ENCODE assay signal across 26 cellular contexts in genomic region chr15:67799801-67800205, GRCh38. TPM values are rescaled to one million over a fixed set of nuclear protein-coding genes. Genes with fewer than 3 reads are reported as not detected.
DNase-seq lines count a peak whose midpoint lies in the region; ATAC-seq, FAIRE-seq and TF ChIP-seq lines count a peak whose summit lies in the region.
"Had no signal": no experiment of that assay in that cellular context is flagged by ENCODE, and none has a peak within 500 bp of the region (broad histone marks: within the 10 kb centered on the region; RNA-seq: fewer than 3 reads in every experiment).

No MANE protein-coding gene starts in this region.

- H2AFZ ChIP-seq in OCI-LY7 (ENCODE audit: low read length), result no peak overlapping the region
- H2AFZ ChIP-seq in K562 (ENCODE audit: low read depth, low read length), result no peak overlapping the region

- 2% methylated on average over 6 of the region's 6 CpGs for WGBS in K562 (ENCODE audit: insufficient coverage, low coverage, missing lambda C conversion rate)
- 70 to 75% (median 71%) methylated on average over 6 of the region's 6 CpGs for WGBS in small intestine, 3 donors

- CTCF ChIA-PET in HEK293 (lab: Yijun Ruan, JAX) (interaction anchor here (0.6 kb wide), 1 partner anchor 870 kb away, joined by 4 read pairs; no protein-coding TSS in a partner anchor), OCI-LY7 (lab: Charles Lee; ENCODE audit: unreplicated experiment) (no interaction called here), K562 (lab: Yijun Ruan, JAX; ENCODE audit: low intra/inter-chr PET ratio) (no interaction called here)

- H3K79me2 ChIP-seq in OCI-LY7 (ENCODE audit: insufficient read depth, low read depth, low read length), result no peaks in the 10 kb centered on the region
- no peaks in the 10 kb centered on the region for H3K79me2 ChIP-seq in K562 (ENCODE audit: control insufficient read depth, insufficient read depth, low read length)

- H3K4me1 ChIP-seq in HEK293 (ENCODE audit: control insufficient read depth, insufficient read depth, low read length), result no peaks in the 10 kb centered on the region
- peaks cover 57% of the 10 kb centered on the region for H3K4me1 ChIP-seq in OCI-LY7 (ENCODE audit: insufficient read depth, low read length, poor library complexity, severe bottlenecking)
- peaks cover 20 to 22% of the 10 kb centered on the region in 2 experiments for H3K4me1 ChIP-seq in K562 (replicated peaks in 1 of 2; ENCODE audit: control insufficient read depth in 2 of 2, insufficient read depth in 2 of 2, low read length in 2 of 2)
- no peaks in the 10 kb centered on the region for H3K4me1 ChIP-seq in small intestine (ENCODE audit: control insufficient read depth in 2 of 2, insufficient read depth in 1 of 2, low read depth in 1 of 2, low read length in 1 of 2)

- TF ChIP-seq CTCF in HEK293 (tag by site-specific recombination; IDR thresholded peaks at IDR 0.05) (no peak), OCI-LY7 (conservative IDR thresholded peaks at IDR 0.05; ENCODE audit: low read length) (no peak), K562 (IDR thresholded peaks at IDR 0.05 in 2 of 3, conservative IDR thresholded peaks at IDR 0.05 in 1 of 3; ENCODE audit: insufficient read depth in 2 of 3, low read depth in 1 of 3, low read length in 3 of 3) (no peak)

- H4K20me1 ChIP-seq in OCI-LY7 (ENCODE audit: insufficient read depth, low read length) (no peaks in the 10 kb centered on the region), K562 (replicated peaks; ENCODE audit: control insufficient read depth, insufficient read depth, low read length) (peaks cover 11% of the 10 kb centered on the region; the same call in 1 of the 2 replicates)

- peak; percentile 73 for TF ChIP-seq EP300 in K562 (IDR thresholded peaks at IDR 0.05; ENCODE audit: low read length)

- DNase-seq in OCI-LY7 (ENCODE audit: low spot score) (no peak), K562 (ENCODE audit: extremely low read depth in 1 of 4, low spot score in 3 of 4) (peak; percentile 60 to 77 (median 64)), small intestine (peak; percentile 11), NCI-H345 treated with DMSO at 0.1 percent for 48 hours (lab: John Stamatoyannopoulos, UW; ENCODE audit: unreplicated experiment) (no peak)
- DNase-seq in activated effector memory CD4-positive, alpha-beta T cell treated with anti-CD3 and anti-CD28 coated beads, Interleukin-2, amount 50 U/mL, for 16 hours, result no peak
- DNase-seq: GDM1; HFFc6; MG63; NCI-H1048; NCI-H1417 treated with DMSO at 0.1 percent for 48 hours; NCI-H187; NCI-H510A treated with DMSO at 0.1 percent for 48 hours; NCI-H774; NK-92 treated with Interleukin-12 subunit alpha and Interleukin-12 subunit beta, amount 100 ng/mL, for 24 hours; Right ventricle myocardium superior; SW 1271; T-helper 17 cell had no signal

- no peak for TF ChIP-seq POLR2A in K562 (conservative IDR thresholded peaks at IDR 0.05)

- no TSS peak for BruUV-seq in OCI-LY7 (replicated peaks; lab: Mats Ljungman, UMichigan)
- no TSS peak for BruUV-seq in K562 (replicated peaks; lab: Mats Ljungman, UMichigan)

- H3K27ac ChIP-seq in HEK293 (ENCODE audit: extremely low read depth, low read depth, low read length) (no peak overlapping the region), OCI-LY7 (ENCODE audit: low read depth, low read length, poor library complexity, severe bottlenecking) (peak overlapping the region; percentile 27), K562 (ENCODE audit: extremely low read depth, low read depth, low read length) (no peak overlapping the region), small intestine (ENCODE audit: low read depth in 1 of 2, low read length in 1 of 2) (no peak overlapping the region)
- H3K27ac ChIP-seq: BLaER1 treated with 17β-estradiol and CSF1 and Interleukin-3, amounts not matched to agents 10 nM and 100 nM had no signal

- in situ Hi-C loops in K562 (cut with MboI), result no loop called here

- H3K27me3 ChIP-seq in K562 (ENCODE audit: control insufficient read depth in 2 of 2, insufficient read depth in 2 of 2, low read length in 2 of 2) (no peaks in the 10 kb centered on the region), small intestine (ENCODE audit: control insufficient read depth in 2 of 2, insufficient read depth in 2 of 2, low read length in 2 of 2) (no peaks in the 10 kb centered on the region)
- H3K27me3 ChIP-seq: BLaER1 treated with 17β-estradiol and CSF1 and Interleukin-3, amounts not matched to agents 10 nM and 100 nM; MG63 had no signal

- H3K4me3 ChIP-seq in HEK293 (ENCODE audit: low read depth, low read length), result no peak overlapping the region
- H3K4me3 ChIP-seq in OCI-LY7 (ENCODE audit: low read depth, low read length, poor library complexity, severe bottlenecking), result no peak overlapping the region
- no peak overlapping the region for H3K4me3 ChIP-seq in K562
- H3K4me3 ChIP-seq in small intestine (ENCODE audit: low read depth in 1 of 2, low read length in 2 of 2), result no peak overlapping the region
- H3K4me3 ChIP-seq: BLaER1 treated with 17β-estradiol and CSF1 and Interleukin-3, amounts not matched to agents 10 nM and 100 nM; MG63 had no signal

- TF ChIP-seq RAD21 in K562 (CRISPR knock-in tag; conservative IDR thresholded peaks at IDR 0.05 in 1 of 2, IDR thresholded peaks at IDR 0.05 in 1 of 2), result no peak

- H3K36me3 ChIP-seq in HEK293 (ENCODE audit: control insufficient read depth in 2 of 2, insufficient read depth in 1 of 2, low read length in 2 of 2) (no peaks in the 10 kb centered on the region), OCI-LY7 (ENCODE audit: insufficient read depth, low read length) (peaks cover 9% of the 10 kb centered on the region), K562 (ENCODE audit: control insufficient read depth, insufficient read depth, low read length) (no peaks in the 10 kb centered on the region), small intestine (ENCODE audit: control insufficient read depth in 2 of 2, insufficient read depth in 2 of 2, low read length in 2 of 2) (no peaks in the 10 kb centered on the region)
- H3K36me3 ChIP-seq: MG63 had no signal

- intact Hi-C loops in OCI-LY7 (cut with micrococcal nuclease; ENCODE audit: unreplicated experiment) (no loop called here), K562 (cut with micrococcal nuclease) (no loop called here)

- H3K4me2 ChIP-seq in OCI-LY7 (ENCODE audit: low read length) (no peak overlapping the region), K562 (ENCODE audit: insufficient read depth, low read length) (no peak overlapping the region)

- no peaks in the 10 kb centered on the region for H3K9me2 ChIP-seq in OCI-LY7 (ENCODE audit: insufficient read depth, low read length)

- peak; percentile 74 for ATAC-seq in K562
- ATAC-seq in GM21528 (IDR thresholded peaks at IDR 0.05; ENCODE audit: low FRiP score, unreplicated experiment), result no peak
- ATAC-seq: T-helper 17 cell had no signal

- peaks cover 10% of the 10 kb centered on the region for H3K9me1 ChIP-seq in K562 (ENCODE audit: control insufficient read depth, insufficient read depth, low read length)

- POLR2A ChIA-PET in HEK293 (lab: Yijun Ruan, JAX), result no interaction called here
- POLR2A ChIA-PET in OCI-LY7 (lab: Charles Lee), result interaction anchor here (0.5 to 1.1 kb wide), 2 partner anchors 10 to 16 kb away, joined by 3 to 4 read pairs; no protein-coding TSS in a partner anchor
- POLR2A ChIA-PET in K562 (lab: Yijun Ruan, JAX), result interaction anchor here (0.8 kb wide), 1 partner anchor 16 kb away, joined by 3 read pairs; no protein-coding TSS in a partner anchor

- FAIRE-seq in K562 (lab: Jason Lieb, UNC) (peak; percentile 75), small intestine (lab: Jason Lieb, UNC) (no peak)

- H3K9ac ChIP-seq in K562 (ENCODE audit: insufficient read depth in 1 of 2, low read depth in 2 of 2, low read length in 2 of 2), result no peak overlapping the region
- H3K9ac ChIP-seq: BLaER1 treated with 17β-estradiol and CSF1 and Interleukin-3, amounts not matched to agents 10 nM and 100 nM had no signal

- no peaks in the 10 kb centered on the region; the same call in 1 of the 2 replicates for H3K9me3 ChIP-seq in HEK293 (ENCODE audit: control insufficient read depth, insufficient read depth, low read depth, low read length)
- H3K9me3 ChIP-seq in OCI-LY7 (ENCODE audit: low read length), result peaks cover 10% of the 10 kb centered on the region
- no peaks in the 10 kb centered on the region for H3K9me3 ChIP-seq in K562 (replicated peaks; ENCODE audit: control insufficient read depth, insufficient read depth, low read depth, low read length)
- no peaks in the 10 kb centered on the region for H3K9me3 ChIP-seq in small intestine (ENCODE audit: control insufficient read depth, low read depth)

RNA-seq across cellular contexts. Expression of gene SKOR1, which starts 25.5 kb away (rescaled TPM):
- total RNA-seq in OCI-LY7 (2014; rRNA removed; shearing (Covaris generic)), result 1.1 and 1.5 TPM in 2 replicates
- total RNA-seq in OCI-LY7 (2022) (1.0 and 1.6 TPM in 2 replicates), K562 (2014; rRNA removed) (0.12 and 0.41 TPM in 2 replicates), K562 (2014; rRNA removed; fragmentation: Illumina TruSeq; extraction: Trizol) (not detected in 2 replicates), K562 (2015; rRNA removed; fragmentation: Illumina TruSeq; extraction: Trizol) (0.07 TPM in 1 of 2 replicates, not detected in the other), K562 (2021) (0.31 TPM in 2 replicates)
- 0.12 and 0.25 TPM in 2 replicates for total RNA-seq in K562 (2011; cell fraction: chromatin; rRNA removed; ENCODE audit: low replicate concordance)
- 0.17 TPM in 1 of 2 replicates, not detected in the other for total RNA-seq in K562 (2011; cell fraction: nucleolus; rRNA removed)
- total RNA-seq in K562 (2011; cell fraction: nucleoplasm; rRNA removed), result 0.07 TPM in 1 of 2 replicates, not detected in the other
- polyA plus RNA-seq in K562 (2011; rRNA removed) (0.04 and 0.08 TPM in 2 replicates), K562 (2014; fragmentation: Illumina TruSeq; extraction: Trizol) (0.04 and 0.07 TPM in 2 replicates), K562 (2014; fragmentation: Nextera tagmentation; extraction: Ambion mirVana) (not detected), K562 (2014; rRNA removed) (0.11 and 0.23 TPM in 2 replicates), small intestine (under 1 TPM; 0.31 to 0.81 (median 0.45) TPM)
- polyA plus RNA-seq in K562 (2011; cell fraction: cytosol; rRNA removed), result 0.01 and 0.07 TPM in 2 replicates
- 0.18 and 0.22 TPM in 2 replicates for polyA plus RNA-seq in K562 (2011; cell fraction: nucleus; rRNA removed)
- 0.13 and 0.43 TPM in 2 replicates for polyA plus RNA-seq in K562 (2012)
- polyA minus RNA-seq in K562 (2011; rRNA and poly(A)+ RNA removed), result 0.07 and 0.12 TPM in 2 replicates
- 0.36 TPM in 1 of 2 replicates, not detected in the other for polyA minus RNA-seq in K562 (2011; cell fraction: cytosol; rRNA and poly(A)+ RNA removed)
- polyA minus RNA-seq in K562 (2011; cell fraction: nucleus; rRNA and poly(A)+ RNA removed), result 0.13 and 0.33 TPM in 2 replicates
- total RNA-seq: Daoy, H4, RPMI7951, SK-MEL-5 had no signal

RNA-seq across cellular contexts. Expression of gene RNU6-1, which starts 40.0 kb away (rescaled TPM):
- total RNA-seq in OCI-LY7 (2014; rRNA removed; shearing (Covaris generic)), result not detected in 2 replicates
- total RNA-seq in OCI-LY7 (2022) (not detected in 2 replicates), K562 (2014; rRNA removed) (not detected in 2 replicates), K562 (2014; rRNA removed; fragmentation: Illumina TruSeq; extraction: Trizol) (not detected in 2 replicates), K562 (2015; rRNA removed; fragmentation: Illumina TruSeq; extraction: Trizol) (not detected in 2 replicates), K562 (2021) (not detected in 2 replicates)
- total RNA-seq in K562 (2011; cell fraction: chromatin; rRNA removed; ENCODE audit: low replicate concordance), result not detected in 2 replicates
- total RNA-seq in K562 (2011; cell fraction: nucleolus; rRNA removed), result not detected in 2 replicates
- total RNA-seq in K562 (2011; cell fraction: nucleoplasm; rRNA removed), result not detected in 2 replicates
- polyA plus RNA-seq in K562 (2011; rRNA removed) (not detected in 2 replicates), K562 (2014; fragmentation: Illumina TruSeq; extraction: Trizol) (not detected in 2 replicates), K562 (2014; fragmentation: Nextera tagmentation; extraction: Ambion mirVana) (not detected), K562 (2014; rRNA removed) (not detected in 2 replicates), small intestine (not detected)
- polyA plus RNA-seq in K562 (2011; cell fraction: cytosol; rRNA removed), result not detected in 2 replicates
- not detected in 2 replicates for polyA plus RNA-seq in K562 (2011; cell fraction: nucleus; rRNA removed)
- polyA plus RNA-seq in K562 (2012), result not detected in 2 replicates
- polyA minus RNA-seq in K562 (2011; rRNA and poly(A)+ RNA removed), result under 0.01 TPM in 2 replicates
- polyA minus RNA-seq in K562 (2011; cell fraction: cytosol; rRNA and poly(A)+ RNA removed), result 667 TPM in 1 of 2 replicates, not detected in the other
- under 0.01 TPM in 1 of 2 replicates, not detected in the other for polyA minus RNA-seq in K562 (2011; cell fraction: nucleus; rRNA and poly(A)+ RNA removed)
- total RNA-seq: CD4-positive, alpha-beta memory T cell; Daoy; H4; HFFc6; LHCN-M2; Right ventricle myocardium superior; RPMI7951; SK-MEL-5; T-helper 17 cell had no signal
- polyA plus RNA-seq: CD4-positive, alpha-beta memory T cell had no signal

Comparison
In these comparisons a context has a peak if more than half of its experiments do, and no peak if none do; other contexts are left out.
1. DNase-seq: peak in K562 (4 of 4) and small intestine (single experiment); none in OCI-LY7 (single experiment), NCI-H345 treated with DMSO at 0.1 percent for 48 hours (single experiment) and activated effector memory CD4-positive, alpha-beta T cell treated with anti-CD3 and anti-CD28 coated beads, Interleukin-2, amount 50 U/mL, for 16 hours (single experiment).
2. Of the 44 proteins assayed by ChIP-seq in both K562 and HEK293: peak only in K562: KLF16 and ZBTB7A; only in HEK293: KLF1 and ZNF398; in both: none; in neither: 40.